ENCODE assay signal across 1 cellular context in the genomic region with DNA sequence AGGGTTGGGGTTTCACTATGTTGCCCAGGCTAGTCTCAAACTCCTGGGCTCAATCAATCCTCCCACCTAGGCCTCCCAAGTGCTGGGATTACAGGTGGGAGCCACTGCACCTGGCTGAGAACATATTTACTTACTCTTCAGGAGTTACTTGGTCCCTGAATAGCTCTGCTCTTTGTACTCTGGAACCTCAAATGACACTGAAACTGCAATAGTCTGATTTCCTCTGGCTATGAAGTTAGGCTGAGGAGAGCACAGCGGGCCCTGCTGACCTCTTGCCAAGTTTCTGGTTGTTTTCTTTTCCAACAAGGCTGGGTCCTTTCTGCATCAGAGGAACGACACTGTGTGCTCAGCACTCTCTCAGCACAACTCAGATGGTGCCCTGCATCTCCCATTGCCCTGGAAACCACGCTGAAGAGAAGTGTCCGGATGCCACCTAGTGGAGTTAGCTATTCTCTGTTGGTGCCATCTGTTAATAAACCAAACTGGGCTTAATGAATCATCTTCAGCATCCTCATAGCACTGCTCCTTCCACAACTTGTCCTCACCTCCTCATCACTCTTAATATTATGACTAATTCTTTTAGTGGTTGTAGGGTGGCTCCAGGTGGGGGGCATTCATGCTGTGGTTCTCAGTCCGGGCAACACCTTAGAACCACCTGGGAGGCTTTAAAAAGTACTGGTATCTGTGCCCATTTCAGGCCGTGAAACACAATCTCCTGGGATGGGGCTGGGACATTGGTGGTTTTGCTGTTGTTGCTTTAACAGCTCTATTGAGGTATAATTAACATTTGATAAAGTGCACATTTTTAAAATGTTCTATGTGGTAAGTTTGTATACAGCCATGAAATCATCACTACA.
A peak's percentile ranks its signal among the peaks of the same experiment; 100 is the strongest.
TF ChIP-seq lines count a peak whose summit lies in the region.

No MANE protein-coding gene starts in this region.

TF ChIP-seq in GM12878, 131 proteins besides CTCF, POLR2A, EP300 and RAD21 (continued from another document):
- TF ChIP-seq, protein P1, sequence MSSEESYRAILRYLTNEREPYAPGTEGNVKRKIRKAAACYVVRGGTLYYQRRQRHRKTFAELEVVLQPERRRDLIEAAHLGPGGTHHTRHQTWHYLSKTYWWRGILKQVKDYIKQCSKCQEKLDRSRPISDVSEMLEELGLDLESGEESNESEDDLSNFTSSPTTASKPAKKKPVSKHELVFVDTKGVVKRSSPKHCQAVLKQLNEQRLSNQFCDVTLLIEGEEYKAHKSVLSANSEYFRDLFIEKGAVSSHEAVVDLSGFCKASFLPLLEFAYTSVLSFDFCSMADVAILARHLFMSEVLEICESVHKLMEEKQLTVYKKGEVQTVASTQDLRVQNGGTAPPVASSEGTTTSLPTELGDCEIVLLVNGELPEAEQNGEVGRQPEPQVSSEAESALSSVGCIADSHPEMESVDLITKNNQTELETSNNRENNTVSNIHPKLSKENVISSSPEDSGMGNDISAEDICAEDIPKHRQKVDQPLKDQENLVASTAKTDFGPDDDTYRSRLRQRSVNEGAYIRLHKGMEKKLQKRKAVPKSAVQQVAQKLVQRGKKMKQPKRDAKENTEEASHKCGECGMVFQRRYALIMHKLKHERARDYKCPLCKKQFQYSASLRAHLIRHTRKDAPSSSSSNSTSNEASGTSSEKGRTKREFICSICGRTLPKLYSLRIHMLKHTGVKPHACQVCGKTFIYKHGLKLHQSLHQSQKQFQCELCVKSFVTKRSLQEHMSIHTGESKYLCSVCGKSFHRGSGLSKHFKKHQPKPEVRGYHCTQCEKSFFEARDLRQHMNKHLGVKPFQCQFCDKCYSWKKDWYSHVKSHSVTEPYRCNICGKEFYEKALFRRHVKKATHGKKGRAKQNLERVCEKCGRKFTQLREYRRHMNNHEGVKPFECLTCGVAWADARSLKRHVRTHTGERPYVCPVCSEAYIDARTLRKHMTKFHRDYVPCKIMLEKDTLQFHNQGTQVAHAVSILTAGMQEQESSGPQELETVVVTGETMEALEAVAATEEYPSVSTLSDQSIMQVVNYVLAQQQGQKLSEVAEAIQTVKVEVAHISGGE (CRISPR knock-in tag; IDR thresholded peaks at IDR 0.05), result no peak
- no peak for TF ChIP-seq SUZ12 (IDR thresholded peaks at IDR 0.05; ENCODE audit: unreplicated experiment)
- TF ChIP-seq YY1 (IDR thresholded peaks at IDR 0.05; ENCODE audit: low read depth, low read length), result peak; percentile 51; the same call in 1 of the 2 replicates
- TF ChIP-seq BMI1 (IDR thresholded peaks at IDR 0.05; ENCODE audit: borderline replicate concordance), result no peak
- peak; percentile 74 for TF ChIP-seq SMC3 (IDR thresholded peaks at IDR 0.05; ENCODE audit: borderline replicate concordance, low read length)
- TF ChIP-seq POU2F2 (IDR thresholded peaks at IDR 0.05; ENCODE audit: borderline replicate concordance, low read depth, low read length), result peak; percentile 39; the same call in 1 of the 3 replicates
- TF ChIP-seq ZBTB40 (IDR thresholded peaks at IDR 0.05; ENCODE audit: borderline replicate concordance), result no peak
- no peak for TF ChIP-seq TBL1XR1 (IDR thresholded peaks at IDR 0.05; ENCODE audit: low read depth, low read length)
- no peak for TF ChIP-seq MYC (IDR thresholded peaks at IDR 0.05; ENCODE audit: insufficient read depth, insufficient read length, insufficient replicate concordance, low read length, severe bottlenecking)
- TF ChIP-seq BRCA1 (IDR thresholded peaks at IDR 0.05; ENCODE audit: low read depth, low read length), result no peak
- no peak for TF ChIP-seq E4F1 (IDR thresholded peaks at IDR 0.05; ENCODE audit: borderline replicate concordance, partially characterized antibody)
- TF ChIP-seq MAX (IDR thresholded peaks at IDR 0.05; ENCODE audit: low read depth, low read length), result no peak
- TF ChIP-seq CEBPZ (IDR thresholded peaks at IDR 0.05; ENCODE audit: low read depth, low read length), result no peak
- TF ChIP-seq IRF4 (IDR thresholded peaks at IDR 0.05; ENCODE audit: low read depth, low read length), result peak; percentile 49; the same call in 1 of the 2 replicates
- TF ChIP-seq TCF3 (IDR thresholded peaks at IDR 0.05; ENCODE audit: borderline replicate concordance, insufficient read depth, low read depth, low read length), result no peak
- TF ChIP-seq JUND (IDR thresholded peaks at IDR 0.05; ENCODE audit: low read depth, low read length), result no peak
- TF ChIP-seq ETV6 (conservative IDR thresholded peaks at IDR 0.05 in 1 of 2, IDR thresholded peaks at IDR 0.05 in 1 of 2; ENCODE audit: borderline replicate concordance in 1 of 2, low read depth in 1 of 2), result no peak
